In genomic region chr12:15220961-15221885, GRCh38 we compare ENCODE assay signal across 8 cellular contexts. TPM values are rescaled to one million over a fixed set of nuclear protein-coding genes. Genes with fewer than 3 reads are reported as not detected.
A peak's percentile ranks its signal among the peaks of the same experiment; 100 is the strongest.
DNase-seq lines count a peak whose midpoint lies in the region; ATAC-seq, FAIRE-seq and TF ChIP-seq lines count a peak whose summit lies in the region.

TSS of gene RERG (minus strand) at chr12:15221417. CDS start at chr12:15217489, 3,928 bp downstream.

- no peaks in the 10 kb centered on the region for H3K79me2 ChIP-seq in ACC112 (ENCODE audit: control insufficient read depth, insufficient read depth, low read length, unreplicated experiment)
- no peaks in the 10 kb centered on the region for H3K79me2 ChIP-seq in endothelial cell of umbilical vein (ENCODE audit: control insufficient read depth, insufficient read depth, low read length)

- peak; percentile 90 for FAIRE-seq in endothelial cell of umbilical vein (lab: Jason Lieb, UNC)

- H2AFZ ChIP-seq in ACC112 (ENCODE audit: low read length, unreplicated experiment) (peak within 1 kb of the TSS; percentile 76), endothelial cell of umbilical vein (ENCODE audit: low read depth, low read length) (peak within 1 kb of the TSS; percentile 80)

- peak; percentile 99 for TF ChIP-seq CTCF in endothelial cell of umbilical vein (IDR thresholded peaks at IDR 0.05; ENCODE audit: extremely low read depth in 1 of 2, insufficient read depth in 1 of 2, low read depth in 1 of 2, low read length in 2 of 2)

- H3K9me3 ChIP-seq in endothelial cell of umbilical vein (replicated peaks; ENCODE audit: control insufficient read depth, insufficient read depth, low read length), result no peaks in the 10 kb centered on the region

- H3K27me3 ChIP-seq in ACC112 (ENCODE audit: insufficient read depth, low read length) (no peaks in the 10 kb centered on the region), endothelial cell of umbilical vein (ENCODE audit: control insufficient read depth in 2 of 2, insufficient read depth in 2 of 2, low read length in 2 of 2) (peaks cover 5 to 16% of the 10 kb centered on the region in 2 experiments)

- POLR2A ChIA-PET in endothelial cell of umbilical vein (lab: Charles Lee), result no interaction called here

- TF ChIP-seq POLR2A in endothelial cell of umbilical vein (IDR thresholded peaks at IDR 0.05; ENCODE audit: low read depth, low read length), result no peak

- H3K9me1 ChIP-seq in endothelial cell of umbilical vein (replicated peaks; ENCODE audit: control insufficient read depth, extremely low read depth, insufficient read depth, low read length), result no peaks in the 10 kb centered on the region

- peaks cover 2% of the 10 kb centered on the region for H4K20me1 ChIP-seq in endothelial cell of umbilical vein (replicated peaks; ENCODE audit: control insufficient read depth, extremely low read depth, insufficient read depth, low read length)

- DNase-seq in NCI-H510A (lab: John Stamatoyannopoulos, UW), result peak; percentile 52
- DNase-seq in activated CD8-positive, alpha-beta memory T cell treated with anti-CD3 and anti-CD28 coated beads, Interleukin-2, amount 50 U/mL, for 4 hours, result peak; percentile 75
- DNase-seq in endothelial cell of umbilical vein (ENCODE audit: low read depth, low spot score), result peak; percentile 78
- peak; percentile 88 for DNase-seq in midbrain (lab: John Stamatoyannopoulos, UW)
- DNase-seq in stimulated activated CD8-positive, alpha-beta memory T cell treated with anti-CD3 and anti-CD28 coated beads, Interleukin-15, amount 100 ng/mL, for 48 hours (ENCODE audit: low read depth in 2 of 2), result peak; percentile 57 to 58

- H3K4me1 ChIP-seq in ACC112 (ENCODE audit: control insufficient read depth, insufficient read depth, low read length, unreplicated experiment), result peaks cover 15% of the 10 kb centered on the region
- H3K4me1 ChIP-seq in endothelial cell of umbilical vein (ENCODE audit: control insufficient read depth, extremely low read depth, insufficient read depth, low read length), result peaks cover 7% of the 10 kb centered on the region

- CTCF ChIA-PET in endothelial cell of umbilical vein (lab: Charles Lee), result interaction anchor here (0.6 to 4.9 kb wide), 66 partner anchors 8 to 637 kb away, joined by 3 to 56 read pairs (median 5); partner anchors contain the start of genes ART4, C12orf60, PDE6H and WBP11

- no peaks in the 10 kb centered on the region for H3K36me3 ChIP-seq in ACC112 (ENCODE audit: insufficient read depth, low read length)
- no peaks in the 10 kb centered on the region for H3K36me3 ChIP-seq in endothelial cell of umbilical vein (ENCODE audit: control insufficient read depth in 2 of 2, extremely low read depth in 1 of 2, insufficient read depth in 2 of 2, low read length in 2 of 2)

- dilution Hi-C loops in endothelial cell of umbilical vein (cut with MboI; ENCODE audit: extremely low pct_ligation_motif_present, low sequenced_read_pairs), result no loop called here

- H3K27ac ChIP-seq in ACC112 (ENCODE audit: low read depth, low read length), result no peak within 1 kb of the TSS
- H3K27ac ChIP-seq in endothelial cell of umbilical vein (ENCODE audit: insufficient read depth, low read depth, low read length), result no peak within 1 kb of the TSS

- BruUV-seq in endothelial cell of umbilical vein (replicated peaks; lab: Mats Ljungman, UMichigan), result no TSS peak

- ATAC-seq in GM18520 (IDR thresholded peaks at IDR 0.05; ENCODE audit: unreplicated experiment) (peak; percentile 70), HG03066 (IDR thresholded peaks at IDR 0.05; ENCODE audit: low read depth, unreplicated experiment) (peak; percentile 87)

- intact Hi-C loops in endothelial cell of umbilical vein (cut with micrococcal nuclease), result loop anchor here (1.0 kb wide), 6 partner anchors 70 to 498 kb away; a partner anchor contains a TSS

- H3K4me3 ChIP-seq in ACC112 (ENCODE audit: low read depth, low read length), result peak within 1 kb of the TSS; percentile 81
- H3K4me3 ChIP-seq in endothelial cell of umbilical vein (replicated peaks in 1 of 3; ENCODE audit: insufficient read depth in 1 of 3, low read depth in 1 of 3, low read length in 3 of 3), result peak within 1 kb of the TSS in 2 of 3 experiments; percentile 3 to 32

- peak within 1 kb of the TSS; percentile 33 for H3K4me2 ChIP-seq in endothelial cell of umbilical vein (ENCODE audit: insufficient read depth, low read length)

- H3K9ac ChIP-seq in endothelial cell of umbilical vein (replicated peaks; ENCODE audit: extremely low read depth, insufficient read depth, low read length), result no peak within 1 kb of the TSS

TF ChIP-seq in endothelial cell of umbilical vein, 7 proteins besides CTCF, POLR2A, EP300 and RAD21:
- TF ChIP-seq JUN (IDR thresholded peaks at IDR 0.05; ENCODE audit: borderline replicate concordance, insufficient read depth, insufficient read length, low read depth), result no peak

RNA-seq across cellular contexts. Expression of gene RERG, which starts in this region (rescaled TPM):
- not detected in 2 replicates for total RNA-seq in endothelial cell of umbilical vein
- polyA plus RNA-seq in endothelial cell of umbilical vein, result not detected in 2 replicates
- polyA plus RNA-seq in endothelial cell of umbilical vein (2011; cell fraction: cytosol; rRNA removed), result 0.03 TPM in 1 of 2 replicates, not detected in the other
- not detected in 2 replicates for polyA plus RNA-seq in endothelial cell of umbilical vein (2011; cell fraction: nucleus; rRNA removed)
- not detected in 2 replicates for polyA plus RNA-seq in endothelial cell of umbilical vein (2012)
- not detected in 2 replicates for polyA minus RNA-seq in endothelial cell of umbilical vein
- polyA minus RNA-seq in endothelial cell of umbilical vein (2011; cell fraction: cytosol; rRNA and poly(A)+ RNA removed), result not detected
- 0.91 TPM in 1 of 2 replicates, not detected in the other for polyA minus RNA-seq in endothelial cell of umbilical vein (2011; cell fraction: nucleus; rRNA and poly(A)+ RNA removed)

Comparison
In these comparisons a context has a peak if more than half of its experiments do, and no peak if none do; other contexts are left out.
1. Peak in DNase-seq, H3K4me3 ChIP-seq and H3K4me2 ChIP-seq in endothelial cell of umbilical vein; RNA of the gene not detected or under 1 TPM.